9 cellular contexts compared by ENCODE assay signal in the genomic region with DNA sequence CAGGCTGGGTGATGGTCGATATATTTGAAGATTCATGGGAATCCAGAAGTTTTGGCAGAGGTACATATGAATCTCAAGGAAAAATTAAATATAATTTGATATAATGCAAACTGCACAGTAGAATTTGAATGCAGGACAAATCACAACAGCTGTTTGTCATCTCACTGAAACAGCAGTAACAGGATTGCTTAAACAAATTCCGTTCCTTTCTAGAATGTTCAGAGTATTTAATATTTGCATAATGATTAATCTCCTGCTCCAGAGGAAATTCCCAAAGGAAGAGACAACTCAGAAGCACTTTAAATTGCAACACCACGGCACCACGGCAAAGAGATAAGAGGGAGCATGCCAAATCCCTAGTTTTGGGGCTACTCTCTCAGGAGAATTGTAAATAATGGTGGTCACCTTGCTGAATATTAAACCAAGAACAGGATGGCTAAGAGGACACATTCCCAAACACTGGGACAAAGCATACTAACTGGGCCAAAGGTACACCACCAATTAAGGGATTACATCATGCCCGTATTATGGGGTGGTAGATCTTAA.
DNase-seq lines count a peak whose midpoint lies in the region; ATAC-seq and TF ChIP-seq lines count a peak whose summit lies in the region.
"Had no signal": no experiment of that assay in that cellular context is flagged by ENCODE, and none has a peak within 500 bp of the region (broad histone marks: within the 10 kb centered on the region; RNA-seq: fewer than 3 reads in every experiment).

No MANE protein-coding gene starts in this region.

- no peaks in the 10 kb centered on the region for H3K9me2 ChIP-seq in hepatocyte (replicated peaks; ENCODE audit: insufficient read depth)

- TF ChIP-seq CTCF in hepatocyte (IDR thresholded peaks at IDR 0.05; ENCODE audit: poor library complexity), result no peak

- H3K4me1 ChIP-seq in hepatocyte (ENCODE audit: insufficient read depth) (peaks cover 37% of the 10 kb centered on the region), skeletal muscle tissue (ENCODE audit: control insufficient read depth in 3 of 3, insufficient read depth in 3 of 3, low read length in 3 of 3) (peaks cover 12 to 18% (median 17%) of the 10 kb centered on the region in 3 donors)

- H3K36me3 ChIP-seq in hepatocyte (replicated peaks; ENCODE audit: insufficient read depth, low read depth) (no peaks in the 10 kb centered on the region), skeletal muscle tissue (ENCODE audit: control insufficient read depth in 3 of 3, insufficient read depth in 3 of 3, low read length in 3 of 3) (no peaks in the 10 kb centered on the region)
- H3K36me3 ChIP-seq: ovary had no signal

- H2AFZ ChIP-seq in hepatocyte, result no peak overlapping the region

- peak overlapping the region; percentile 62 for H3K4me2 ChIP-seq in hepatocyte

- no peaks in the 10 kb centered on the region for H3K79me2 ChIP-seq in hepatocyte

- DNase-seq in GM04503 (ENCODE audit: low read depth) (peak; percentile 67), astrocyte of the hippocampus (ENCODE audit: low read depth, low spot score) (peak; percentile 43), hepatocyte (ENCODE audit: low spot score) (peak; percentile 34), posterior cingulate gyrus (no peak), head of caudate nucleus (no peak)
- DNase-seq in activated CD4-positive, CD25-positive, alpha-beta regulatory T cell (lab: John Stamatoyannopoulos, UW), result no peak

- no peak for ATAC-seq in HG03460 (IDR thresholded peaks at IDR 0.05; ENCODE audit: unreplicated experiment)

- H3K9ac ChIP-seq in skeletal muscle tissue (ENCODE audit: low read depth in 1 of 3, low read length in 3 of 3), result no peak overlapping the region

- 32% methylated on average over 5 of the region's 5 CpGs for WGBS in hepatocyte (ENCODE audit: low lambda C conversion rate, missing lambda C conversion rate)

- no peaks in the 10 kb centered on the region for H3K9me3 ChIP-seq in hepatocyte (ENCODE audit: low read depth)
- no peaks in the 10 kb centered on the region for H3K9me3 ChIP-seq in skeletal muscle tissue (ENCODE audit: control insufficient read depth in 3 of 3, low read length in 3 of 3)
- H3K9me3 ChIP-seq: ovary had no signal

- no peaks in the 10 kb centered on the region for H3K27me3 ChIP-seq in hepatocyte
- H3K27me3 ChIP-seq in skeletal muscle tissue (ENCODE audit: control insufficient read depth in 3 of 3, insufficient read depth in 3 of 3, low read length in 3 of 3), result no peaks in the 10 kb centered on the region
- H3K27me3 ChIP-seq: ovary had no signal

- intact Hi-C loops in posterior cingulate gyrus (cut with DNase I), result no loop called here
- intact Hi-C loops in head of caudate nucleus (cut with DNase I), result no loop called here

- H3K4me3 ChIP-seq in hepatocyte, result no peak overlapping the region
- no peak overlapping the region for H3K4me3 ChIP-seq in skeletal muscle tissue (ENCODE audit: low read length in 3 of 3)
- H3K4me3 ChIP-seq: ovary had no signal

- H4K20me1 ChIP-seq in hepatocyte (ENCODE audit: insufficient read depth, poor library complexity, severe bottlenecking), result no peaks in the 10 kb centered on the region

- peak overlapping the region; percentile 71 for H3K27ac ChIP-seq in hepatocyte
- peak overlapping the region; percentile 4 for H3K27ac ChIP-seq in skeletal muscle tissue (ENCODE audit: low read depth, low read length)
- H3K27ac ChIP-seq: ovary had no signal

Comparison
In these comparisons a context has a peak if more than half of its experiments do, and no peak if none do; other contexts are left out.
1. DNase-seq: peak in GM04503 (single experiment), astrocyte of the hippocampus (single experiment) and hepatocyte (single experiment); none in posterior cingulate gyrus (0 of 10), head of caudate nucleus (0 of 42) and activated CD4-positive, CD25-positive, alpha-beta regulatory T cell (0 of 4).